30 cellular contexts compared by ENCODE assay signal in genomic region chr7:3437467-3437866, GRCh38.
A peak's percentile ranks its signal among the peaks of the same experiment; 100 is the strongest.
DNase-seq lines count a peak whose midpoint lies in the region; ATAC-seq, FAIRE-seq and TF ChIP-seq lines count a peak whose summit lies in the region.
"Had no signal": no experiment of that assay in that cellular context is flagged by ENCODE, and none has a peak within 500 bp of the region (broad histone marks: within the 10 kb centered on the region; RNA-seq: fewer than 3 reads in every experiment).

No MANE protein-coding gene starts in this region.

- no peaks in the 10 kb centered on the region for H3K27me3 Mint-ChIP-seq in progenitor cell of endocrine pancreas
- H3K27me3 Mint-ChIP-seq: activated CD4-positive, alpha-beta T cell treated with anti-CD3 and anti-CD28 coated beads for 36 hours; type B pancreatic cell had no signal

- H3K36me3 Mint-ChIP-seq in progenitor cell of endocrine pancreas (ENCODE audit: insufficient read depth) = peaks cover 2% of the 10 kb centered on the region
- H3K36me3 Mint-ChIP-seq: activated naive CD4-positive, alpha-beta T cell treated with anti-CD3 and anti-CD28 coated beads, Interleukin-2, amount 50 U/mL, for 72 hours; stimulated activated memory B cell treated with anti-CD40 and anti-IgM and Interleukin-4, amounts not matched to agents 10 μg/mL and 1 μg/mL and 100 μg/mL, for 72 hours had no signal

- TF ChIP-seq CTCF in fibroblast of pulmonary artery (IDR thresholded peaks at IDR 0.05; ENCODE audit: low read length, missing control alignments) (no peak), smooth muscle cell (IDR thresholded peaks at IDR 0.05; ENCODE audit: borderline replicate concordance, insufficient read depth, poor library complexity, severe bottlenecking) (no peak), progenitor cell of endocrine pancreas (IDR thresholded peaks at IDR 0.05; ENCODE audit: unreplicated experiment) (no peak)

- no peak overlapping the region for H3K27ac ChIP-seq in smooth muscle cell (ENCODE audit: low read depth)
- H3K27ac ChIP-seq: left lung, prostate gland, sigmoid colon had no signal

- WGBS in smooth muscle cell (ENCODE audit: low lambda C conversion rate) = 87% methylated on average over 6 of the region's 6 CpGs

- H3K4me3 ChIP-seq in fibroblast of pulmonary artery (replicated peaks; ENCODE audit: low read depth, low read length) (peak overlapping the region; percentile 20), smooth muscle cell (no peak overlapping the region)
- H3K4me3 ChIP-seq: left lung, prostate gland, sigmoid colon had no signal

- peak; percentile 36 for FAIRE-seq in HTR-8/SVneo (lab: Jason Lieb, UNC)

- H3K4me3 Mint-ChIP-seq in progenitor cell of endocrine pancreas (ENCODE audit: low read depth) = no peak overlapping the region
- H3K4me3 Mint-ChIP-seq: activated CD4-positive, alpha-beta T cell treated with anti-CD3 and anti-CD28 coated beads for 36 hours; effector memory CD8-positive, alpha-beta T cell; stimulated activated memory B cell treated with anti-CD40 and anti-IgM and Interleukin-4, amounts not matched to agents 10 μg/mL and 1 μg/mL and 100 μg/mL, for 72 hours; type B pancreatic cell had no signal

- H3K9me3 ChIP-seq in smooth muscle cell (replicated peaks; ENCODE audit: low read depth) = no peaks in the 10 kb centered on the region
- H3K9me3 ChIP-seq: left lung, prostate gland, sigmoid colon had no signal

- H3K36me3 ChIP-seq in smooth muscle cell (ENCODE audit: low read depth) = no peaks in the 10 kb centered on the region
- H3K36me3 ChIP-seq: left lung, prostate gland, sigmoid colon had no signal

- H2AFZ ChIP-seq in smooth muscle cell (ENCODE audit: low read depth) = no peak overlapping the region

- DNase-seq in HTR-8/SVneo (ENCODE audit: insufficient read length, low spot score) = no peak
- DNase-seq in fibroblast of pulmonary artery (ENCODE audit: low read depth) = no peak
- no peak for DNase-seq in smooth muscle cell (lab: John Stamatoyannopoulos, UW; ENCODE audit: unreplicated experiment)
- DNase-seq in COR-L47 (lab: John Stamatoyannopoulos, UW) = no peak
- no peak for DNase-seq in progenitor cell of endocrine pancreas (ENCODE audit: low spot score, unreplicated experiment)
- DNase-seq: activated CD4-positive, alpha-beta T cell treated with anti-CD3 and anti-CD28 coated beads for 36 hours; activated effector memory CD4-positive, alpha-beta T cell treated with Interleukin-2 at 50 U/mL for 16 hours; activated T-cell treated with anti-CD3 and anti-CD28 coated beads for 4 hours; amygdala; cortex of kidney; DMS79; effector memory CD8-positive, alpha-beta T cell; erythroblast; GDM1; HCEC 1CT; left lung; NCI-H1092 treated with DMSO at 0.1 percent for 48 hours; NCI-H1694 treated with DMSO at 0.1 percent for 48 hours; NCI-H2171; NCI-H526; NK-92 treated with Interleukin-12 subunit alpha and Interleukin-12 subunit beta, amount 100 ng/mL, for 24 hours; SHP77 treated with DMSO at 0.1 percent for 48 hours; sigmoid colon; T-helper 9 cell had no signal

- no peaks in the 10 kb centered on the region for H3K27me3 ChIP-seq in smooth muscle cell (ENCODE audit: low read depth)
- H3K27me3 ChIP-seq: left lung, sigmoid colon had no signal

- H3K79me2 ChIP-seq in smooth muscle cell (ENCODE audit: low read depth) = no peaks in the 10 kb centered on the region

- H3K4me1 Mint-ChIP-seq in progenitor cell of endocrine pancreas (ENCODE audit: low read depth) = peaks cover 6% of the 10 kb centered on the region
- H3K4me1 Mint-ChIP-seq: activated CD4-positive, alpha-beta T cell treated with anti-CD3 and anti-CD28 coated beads for 36 hours; stimulated activated memory B cell treated with anti-CD40 and anti-IgM and Interleukin-4, amounts not matched to agents 10 μg/mL and 1 μg/mL and 100 μg/mL, for 72 hours had no signal

- H3K4me1 ChIP-seq in smooth muscle cell (ENCODE audit: low read depth) = peaks cover 16% of the 10 kb centered on the region
- H3K4me1 ChIP-seq: left lung, prostate gland had no signal

- ATAC-seq in SK-N-SH treated with all-trans-retinoic acid at 6 μM for 48 hours (0 out of 3 replicates have a peak, but pooled peaks have one; percentile 7), GM21737 (IDR thresholded peaks at IDR 0.05; ENCODE audit: unreplicated experiment) (no peak)
- ATAC-seq: activated CD4-positive, alpha-beta T cell treated with anti-CD3 and anti-CD28 coated beads for 36 hours; activated naive CD4-positive, alpha-beta T cell treated with anti-CD3 and anti-CD28 coated beads, Interleukin-2, amount 50 U/mL, for 72 hours; effector memory CD8-positive, alpha-beta T cell; left lung; stimulated activated memory B cell treated with anti-CD40 and anti-IgM and Interleukin-4, amounts not matched to agents 10 μg/mL and 1 μg/mL and 100 μg/mL, for 72 hours had no signal

- H3K9me3 Mint-ChIP-seq in progenitor cell of endocrine pancreas (ENCODE audit: low read depth) = no peaks in the 10 kb centered on the region
- H3K9me3 Mint-ChIP-seq: activated naive CD4-positive, alpha-beta T cell treated with anti-CD3 and anti-CD28 coated beads, Interleukin-2, amount 50 U/mL, for 72 hours; effector memory CD8-positive, alpha-beta T cell; stimulated activated memory B cell treated with anti-CD40 and anti-IgM and Interleukin-4, amounts not matched to agents 10 μg/mL and 1 μg/mL and 100 μg/mL, for 72 hours; type B pancreatic cell had no signal

- peaks cover 2% of the 10 kb centered on the region for H3F3A ChIP-seq in smooth muscle cell (ENCODE audit: low read depth)

- H3K27ac Mint-ChIP-seq in progenitor cell of endocrine pancreas = no peak overlapping the region
- H3K27ac Mint-ChIP-seq: activated CD4-positive, alpha-beta T cell treated with anti-CD3 and anti-CD28 coated beads for 36 hours; activated naive CD4-positive, alpha-beta T cell treated with anti-CD3 and anti-CD28 coated beads, Interleukin-2, amount 50 U/mL, for 72 hours; effector memory CD8-positive, alpha-beta T cell; stimulated activated memory B cell treated with anti-CD40 and anti-IgM and Interleukin-4, amounts not matched to agents 10 μg/mL and 1 μg/mL and 100 μg/mL, for 72 hours; type B pancreatic cell had no signal

- H4K20me1 ChIP-seq in smooth muscle cell (ENCODE audit: low read depth) = no peaks in the 10 kb centered on the region

- peak overlapping the region; percentile 54 for H3K4me2 ChIP-seq in smooth muscle cell

- no peak overlapping the region for H3K9ac ChIP-seq in smooth muscle cell (ENCODE audit: low read depth)

TF ChIP-seq in SK-N-SH treated with all-trans-retinoic acid at 6 μM for 48 hours, 23 proteins besides CTCF, POLR2A, EP300 and RAD21 (continues in another document):
- TF ChIP-seq CREB5 (CRISPR knock-in tag; IDR thresholded peaks at IDR 0.05; ENCODE audit: low read depth) = no peak
- no peak for TF ChIP-seq ZNF70 (CRISPR knock-in tag; IDR thresholded peaks at IDR 0.05)
- TF ChIP-seq ESRRG (CRISPR knock-in tag; IDR thresholded peaks at IDR 0.05) = no peak
- TF ChIP-seq GLIS3 (CRISPR knock-in tag; IDR thresholded peaks at IDR 0.05) = no peak
- no peak for TF ChIP-seq ZFP30 (CRISPR knock-in tag; IDR thresholded peaks at IDR 0.05)
- TF ChIP-seq ZNF8 (CRISPR knock-in tag; IDR thresholded peaks at IDR 0.05) = no peak
- no peak for TF ChIP-seq TOX (CRISPR knock-in tag; IDR thresholded peaks at IDR 0.05; ENCODE audit: borderline replicate concordance)
- TF ChIP-seq, protein P1, sequence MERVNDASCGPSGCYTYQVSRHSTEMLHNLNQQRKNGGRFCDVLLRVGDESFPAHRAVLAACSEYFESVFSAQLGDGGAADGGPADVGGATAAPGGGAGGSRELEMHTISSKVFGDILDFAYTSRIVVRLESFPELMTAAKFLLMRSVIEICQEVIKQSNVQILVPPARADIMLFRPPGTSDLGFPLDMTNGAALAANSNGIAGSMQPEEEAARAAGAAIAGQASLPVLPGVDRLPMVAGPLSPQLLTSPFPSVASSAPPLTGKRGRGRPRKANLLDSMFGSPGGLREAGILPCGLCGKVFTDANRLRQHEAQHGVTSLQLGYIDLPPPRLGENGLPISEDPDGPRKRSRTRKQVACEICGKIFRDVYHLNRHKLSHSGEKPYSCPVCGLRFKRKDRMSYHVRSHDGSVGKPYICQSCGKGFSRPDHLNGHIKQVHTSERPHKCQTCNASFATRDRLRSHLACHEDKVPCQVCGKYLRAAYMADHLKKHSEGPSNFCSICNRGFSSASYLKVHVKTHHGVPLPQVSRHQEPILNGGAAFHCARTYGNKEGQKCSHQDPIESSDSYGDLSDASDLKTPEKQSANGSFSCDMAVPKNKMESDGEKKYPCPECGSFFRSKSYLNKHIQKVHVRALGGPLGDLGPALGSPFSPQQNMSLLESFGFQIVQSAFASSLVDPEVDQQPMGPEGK (CRISPR knock-in tag; IDR thresholded peaks at IDR 0.05; ENCODE audit: borderline replicate concordance) = no peak
